In genomic region chr15:55990516-55990915, GRCh38 we compare ENCODE assay signal across 2 cellular contexts.
TF ChIP-seq lines count a peak whose summit lies in the region.

No MANE protein-coding gene starts in this region.

TF ChIP-seq in SK-N-SH, 30 proteins besides CTCF, POLR2A, EP300 and RAD21 (continued from another document):
- TF ChIP-seq SIN3A (IDR thresholded peaks at IDR 0.05; ENCODE audit: borderline replicate concordance, low read depth, low read length) (no peak), NFIC (IDR thresholded peaks at IDR 0.05; ENCODE audit: borderline replicate concordance) (no peak), EZH2phosphoT487 (IDR thresholded peaks at IDR 0.05; ENCODE audit: borderline replicate concordance, low read depth) (no peak), RFX5 (IDR thresholded peaks at IDR 0.05; ENCODE audit: low read length) (no peak), POLR2AphosphoS5 (IDR thresholded peaks at IDR 0.05; ENCODE audit: low read depth, low read length) (no peak), PBX3 (IDR thresholded peaks at IDR 0.05) (no peak), MXI1 (IDR thresholded peaks at IDR 0.05; ENCODE audit: low read depth, low read length) (no peak), NRF1 (IDR thresholded peaks at IDR 0.05; ENCODE audit: low read depth, low read length) (no peak)
- TF ChIP-seq, protein P1, sequence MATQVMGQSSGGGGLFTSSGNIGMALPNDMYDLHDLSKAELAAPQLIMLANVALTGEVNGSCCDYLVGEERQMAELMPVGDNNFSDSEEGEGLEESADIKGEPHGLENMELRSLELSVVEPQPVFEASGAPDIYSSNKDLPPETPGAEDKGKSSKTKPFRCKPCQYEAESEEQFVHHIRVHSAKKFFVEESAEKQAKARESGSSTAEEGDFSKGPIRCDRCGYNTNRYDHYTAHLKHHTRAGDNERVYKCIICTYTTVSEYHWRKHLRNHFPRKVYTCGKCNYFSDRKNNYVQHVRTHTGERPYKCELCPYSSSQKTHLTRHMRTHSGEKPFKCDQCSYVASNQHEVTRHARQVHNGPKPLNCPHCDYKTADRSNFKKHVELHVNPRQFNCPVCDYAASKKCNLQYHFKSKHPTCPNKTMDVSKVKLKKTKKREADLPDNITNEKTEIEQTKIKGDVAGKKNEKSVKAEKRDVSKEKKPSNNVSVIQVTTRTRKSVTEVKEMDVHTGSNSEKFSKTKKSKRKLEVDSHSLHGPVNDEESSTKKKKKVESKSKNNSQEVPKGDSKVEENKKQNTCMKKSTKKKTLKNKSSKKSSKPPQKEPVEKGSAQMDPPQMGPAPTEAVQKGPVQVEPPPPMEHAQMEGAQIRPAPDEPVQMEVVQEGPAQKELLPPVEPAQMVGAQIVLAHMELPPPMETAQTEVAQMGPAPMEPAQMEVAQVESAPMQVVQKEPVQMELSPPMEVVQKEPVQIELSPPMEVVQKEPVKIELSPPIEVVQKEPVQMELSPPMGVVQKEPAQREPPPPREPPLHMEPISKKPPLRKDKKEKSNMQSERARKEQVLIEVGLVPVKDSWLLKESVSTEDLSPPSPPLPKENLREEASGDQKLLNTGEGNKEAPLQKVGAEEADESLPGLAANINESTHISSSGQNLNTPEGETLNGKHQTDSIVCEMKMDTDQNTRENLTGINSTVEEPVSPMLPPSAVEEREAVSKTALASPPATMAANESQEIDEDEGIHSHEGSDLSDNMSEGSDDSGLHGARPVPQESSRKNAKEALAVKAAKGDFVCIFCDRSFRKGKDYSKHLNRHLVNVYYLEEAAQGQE (IDR thresholded peaks at IDR 0.05; ENCODE audit: low read depth, low read length) = no peak

TF ChIP-seq in SK-N-SH treated with all-trans-retinoic acid at 6 μM for 48 hours, 23 proteins besides CTCF, POLR2A, EP300 and RAD21 (continued from another document):
- TF ChIP-seq CREB5 (CRISPR knock-in tag; IDR thresholded peaks at IDR 0.05; ENCODE audit: low read depth) = no peak
- TF ChIP-seq GLIS3 (CRISPR knock-in tag; IDR thresholded peaks at IDR 0.05) = no peak
